In the genomic region with DNA sequence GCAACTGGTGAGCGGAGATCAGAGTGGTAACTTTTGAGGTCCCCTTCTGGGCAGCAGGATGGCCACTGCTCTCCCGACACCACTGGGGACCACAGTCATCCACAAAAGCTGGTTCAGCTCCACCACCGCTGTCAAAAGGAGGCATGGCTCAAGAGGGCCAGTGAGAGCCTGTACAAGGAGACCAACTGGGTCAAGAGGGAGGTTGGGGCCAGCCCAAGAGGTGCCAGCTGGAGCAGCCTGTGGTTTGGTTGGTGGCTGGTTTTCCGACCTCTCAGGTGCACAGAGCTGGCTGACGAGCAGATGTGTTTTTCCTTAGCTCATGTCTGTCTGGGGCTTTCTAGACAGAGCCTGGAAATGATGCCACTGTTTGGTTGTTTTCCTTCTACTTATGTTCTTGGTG, we compare ENCODE assay signal across 26 cellular contexts.
"Had no signal": no experiment of that assay in that cellular context is flagged by ENCODE, and none has a peak within 500 bp of the region (broad histone marks: within the 10 kb centered on the region; RNA-seq: fewer than 3 reads in every experiment).

No MANE protein-coding gene starts in this region.

- DNase-seq: IMR-90; Karpas-422; KG1; MG63; NCI-H1092; NCI-H1105 treated with DMSO at 0.1 percent for 48 hours; NCI-H1417 treated with DMSO at 0.1 percent for 48 hours; NCI-H187; NCI-H2029; NCI-H2081 treated with DMSO at 0.1 percent for 48 hours; NCI-H2171; NCI-H226; NCI-H446; NCI-H510A; NCI-H524 treated with DMSO at 0.1 percent for 48 hours; NCI-H69; NCI-H774; NK-92 treated with Interleukin-12 subunit alpha and Interleukin-12 subunit beta, amount 100 ng/mL, for 24 hours; OCI-M1; PC-9; Peyer's patch; SHP77 treated with DMSO at 0.1 percent for 48 hours; SJCRH30 had no signal

- H3K27me3 ChIP-seq: MG63, Peyer's patch, SJCRH30 had no signal

- ATAC-seq: HepG2, Right ventricle myocardium inferior had no signal

- H3K4me1 ChIP-seq: Peyer's patch, SJCRH30 had no signal

- H3K4me2 ChIP-seq: PC-9 had no signal

- H3K36me3 ChIP-seq: MG63, Peyer's patch, SJCRH30 had no signal

- H3K9me3 ChIP-seq: MG63, Peyer's patch, SJCRH30 had no signal

- H3K27ac ChIP-seq: PC-9, Peyer's patch, SJCRH30, SK-N-MC had no signal

- H3K4me3 ChIP-seq: MG63, PC-9, Peyer's patch, SJCRH30, SK-N-MC had no signal

- H2AFZ ChIP-seq: PC-9 had no signal
